In the genomic region with DNA sequence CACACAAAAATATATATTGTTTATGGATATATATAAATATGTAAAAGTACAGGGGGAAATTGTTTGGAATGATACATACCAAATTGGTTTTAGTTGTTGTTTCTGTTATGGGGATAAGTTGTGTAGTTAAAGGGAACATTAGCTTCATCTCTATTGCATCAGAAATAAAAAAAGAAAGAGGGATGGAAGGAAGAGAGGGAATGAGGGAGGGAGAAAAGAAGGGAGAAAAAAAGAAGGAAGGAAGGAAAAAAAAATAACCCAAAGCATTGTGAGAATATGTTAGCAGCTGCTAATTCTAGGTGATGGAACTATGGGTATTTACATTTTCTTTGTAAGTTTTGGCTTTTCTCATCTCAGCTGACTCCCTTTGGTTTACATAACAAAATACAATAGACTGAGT, we compare ENCODE assay signal across 19 cellular contexts. TPM values are rescaled to one million over a fixed set of nuclear protein-coding genes. Genes with fewer than 3 reads are reported as not detected.
DNase-seq lines count a peak whose midpoint lies in the region; ATAC-seq lines count a peak whose summit lies in the region.
"Had no signal": no experiment of that assay in that cellular context is flagged by ENCODE, and none has a peak within 500 bp of the region (broad histone marks: within the 10 kb centered on the region; RNA-seq: fewer than 3 reads in every experiment).

No MANE protein-coding gene starts in this region.

- H3K9ac ChIP-seq in HUES48 (ENCODE audit: low read depth, low read length) = no peak overlapping the region

- H3K4me1 Mint-ChIP-seq in activated CD8-positive, alpha-beta memory T cell treated with anti-CD3 and anti-CD28 coated beads, Interleukin-2, amount 10 ng/mL, durations not matched to agents 7 days and 5 days = peaks cover 71% of the 10 kb centered on the region
- H3K4me1 Mint-ChIP-seq in activated T-helper 2 cell treated with anti-CD3 and anti-CD28 coated beads, Interferon-gamma antibody, Interleukin-2, Interleukin-4, amounts not matched to agents 10 μg/mL and 5 μg/mL and 100 μg/mL, durations not matched to agents 14 hours and 24 hours and 36 hours (ENCODE audit: low read depth) = peaks cover 66% of the 10 kb centered on the region

- peaks cover 29% of the 10 kb centered on the region for H3K36me3 Mint-ChIP-seq in activated CD8-positive, alpha-beta memory T cell treated with anti-CD3 and anti-CD28 coated beads, Interleukin-2, amount 10 ng/mL, durations not matched to agents 7 days and 5 days
- H3K36me3 Mint-ChIP-seq in activated T-helper 2 cell treated with anti-CD3 and anti-CD28 coated beads, Interferon-gamma antibody, Interleukin-2, Interleukin-4, amounts not matched to agents 10 μg/mL and 5 μg/mL and 100 μg/mL, durations not matched to agents 14 hours and 24 hours and 36 hours (ENCODE audit: low read depth) = peaks cover 32% of the 10 kb centered on the region

- peaks cover 17% of the 10 kb centered on the region for H3K4me1 ChIP-seq in HUES48 (ENCODE audit: control insufficient read depth, insufficient read depth, low read length)

- CTCF ChIA-PET in activated CD8-positive, alpha-beta memory T cell treated with anti-CD3 and anti-CD28 coated beads, Interleukin-2, amount 10 ng/mL, durations not matched to agents 7 days and 5 days (lab: Charles Lee) = interaction anchor here (1.7 kb wide), 1 partner anchor 15 kb away, joined by 3 read pairs; no protein-coding TSS in a partner anchor

- peak overlapping the region; percentile 42 for H3K4me3 Mint-ChIP-seq in activated CD8-positive, alpha-beta memory T cell treated with anti-CD3 and anti-CD28 coated beads, Interleukin-2, amount 10 ng/mL, durations not matched to agents 7 days and 5 days
- peak overlapping the region; percentile 66 for H3K4me3 Mint-ChIP-seq in activated T-helper 2 cell treated with anti-CD3 and anti-CD28 coated beads, Interferon-gamma antibody, Interleukin-2, Interleukin-4, amounts not matched to agents 10 μg/mL and 5 μg/mL and 100 μg/mL, durations not matched to agents 14 hours and 24 hours and 36 hours (ENCODE audit: low read depth)

- H3K4me3 ChIP-seq in HUES48 (ENCODE audit: low read depth, low read length) = peak overlapping the region; percentile 5; the same call in 1 of the 2 replicates

- H3K9me3 Mint-ChIP-seq in activated CD8-positive, alpha-beta memory T cell treated with anti-CD3 and anti-CD28 coated beads, Interleukin-2, amount 10 ng/mL, durations not matched to agents 7 days and 5 days (ENCODE audit: low read depth) = no peaks in the 10 kb centered on the region
- no peaks in the 10 kb centered on the region for H3K9me3 Mint-ChIP-seq in activated T-helper 2 cell treated with anti-CD3 and anti-CD28 coated beads, Interferon-gamma antibody, Interleukin-2, Interleukin-4, amounts not matched to agents 10 μg/mL and 5 μg/mL and 100 μg/mL, durations not matched to agents 14 hours and 24 hours and 36 hours
- H3K9me3 Mint-ChIP-seq: CD4-positive, alpha-beta T cell had no signal

- ATAC-seq in activated CD8-positive, alpha-beta memory T cell treated with anti-CD3 and anti-CD28 coated beads, Interleukin-2, amount 10 ng/mL, durations not matched to agents 7 days and 5 days = no peak
- no peak for ATAC-seq in HG02981 (IDR thresholded peaks at IDR 0.05; ENCODE audit: unreplicated experiment)
- no peak for ATAC-seq in GM18867 (IDR thresholded peaks at IDR 0.05; ENCODE audit: unreplicated experiment)

- H3K27me3 ChIP-seq in HUES48 (ENCODE audit: control insufficient read depth, insufficient read depth, low read length) = no peaks in the 10 kb centered on the region

- H3K36me3 ChIP-seq in HUES48 (ENCODE audit: control insufficient read depth, insufficient read depth, low read length) = no peaks in the 10 kb centered on the region

- intact Hi-C loops in activated T-helper 2 cell treated with anti-CD3 and anti-CD28 coated beads, Interferon-gamma antibody, Interleukin-2, Interleukin-4, amounts not matched to agents 10 μg/mL and 5 μg/mL and 100 μg/mL, durations not matched to agents 14 hours and 24 hours and 36 hours (cut with micrococcal nuclease) = no loop called here

- H3K27ac ChIP-seq in HUES48 (ENCODE audit: low read depth, low read length) = no peak overlapping the region

- no peaks in the 10 kb centered on the region for H3K27me3 Mint-ChIP-seq in activated CD8-positive, alpha-beta memory T cell treated with anti-CD3 and anti-CD28 coated beads, Interleukin-2, amount 10 ng/mL, durations not matched to agents 7 days and 5 days
- H3K27me3 Mint-ChIP-seq in activated T-helper 2 cell treated with anti-CD3 and anti-CD28 coated beads, Interferon-gamma antibody, Interleukin-2, Interleukin-4, amounts not matched to agents 10 μg/mL and 5 μg/mL and 100 μg/mL, durations not matched to agents 14 hours and 24 hours and 36 hours (ENCODE audit: low read depth) = no peaks in the 10 kb centered on the region
- H3K27me3 Mint-ChIP-seq: CD4-positive, alpha-beta T cell had no signal

- peak overlapping the region; percentile 52 for H3K27ac Mint-ChIP-seq in activated CD8-positive, alpha-beta memory T cell treated with anti-CD3 and anti-CD28 coated beads, Interleukin-2, amount 10 ng/mL, durations not matched to agents 7 days and 5 days
- H3K27ac Mint-ChIP-seq in activated T-helper 2 cell treated with anti-CD3 and anti-CD28 coated beads, Interferon-gamma antibody, Interleukin-2, Interleukin-4, amounts not matched to agents 10 μg/mL and 5 μg/mL and 100 μg/mL, durations not matched to agents 14 hours and 24 hours and 36 hours = peak overlapping the region; percentile 60
- H3K27ac Mint-ChIP-seq: CD4-positive, alpha-beta T cell had no signal

- no peak for DNase-seq in activated CD8-positive, alpha-beta memory T cell treated with anti-CD3 and anti-CD28 coated beads, Interleukin-2, amount 10 ng/mL, durations not matched to agents 7 days and 5 days
- no peak for DNase-seq in activated CD8-positive, alpha-beta memory T cell treated with anti-CD3 and anti-CD28 coated beads for 24 hours
- DNase-seq in activated T-helper 2 cell treated with anti-CD3 and anti-CD28 coated beads, Interferon-gamma antibody, Interleukin-2, Interleukin-4, amounts not matched to agents 10 μg/mL and 5 μg/mL and 100 μg/mL, durations not matched to agents 14 hours and 24 hours and 36 hours (ENCODE audit: low spot score) = no peak
- no peak for DNase-seq in NCI-H526 treated with DMSO at 0.1 percent for 48 hours (lab: John Stamatoyannopoulos, UW)
- DNase-seq: AML-193; CD4-positive, alpha-beta T cell; DMS79 treated with DMSO at 0.1 percent for 48 hours; GDM1; MV-4-11; NCI-H1417 treated with DMSO at 0.1 percent for 48 hours; NCI-H2029; NCI-H2171 treated with DMSO at 0.1 percent for 48 hours; SHP77 treated with DMSO at 0.1 percent for 48 hours had no signal

- H3K9me3 ChIP-seq in HUES48 (ENCODE audit: control insufficient read depth, insufficient read depth, low read length) = no peaks in the 10 kb centered on the region

RNA-seq across cellular contexts. Expression of gene CCR8, which starts 1.3 kb away (rescaled TPM):
- total RNA-seq in activated CD8-positive, alpha-beta memory T cell treated with anti-CD3 and anti-CD28 coated beads, Interleukin-2, amount 10 ng/mL, durations not matched to agents 7 days and 5 days = 10 to 100 TPM in 1 of 2 experiments, 1 to 10 TPM in 1; 3.7 to 47.6 TPM
- total RNA-seq in activated T-helper 2 cell treated with anti-CD3 and anti-CD28 coated beads, Interferon-gamma antibody, Interleukin-2, Interleukin-4, amounts not matched to agents 10 μg/mL and 5 μg/mL and 100 μg/mL, durations not matched to agents 14 hours and 24 hours and 36 hours = 11.3 and 12.2 TPM in 2 replicates
- total RNA-seq: H4, LHCN-M2, NCI-H460 had no signal

RNA-seq across cellular contexts. Expression of gene CX3CR1, which starts 51.0 kb away (rescaled TPM):
- total RNA-seq in activated CD8-positive, alpha-beta memory T cell treated with anti-CD3 and anti-CD28 coated beads, Interleukin-2, amount 10 ng/mL, durations not matched to agents 7 days and 5 days = 1 to 10 TPM in 1 of 2 experiments, under 1 TPM in 1; 0.41 to 3.7 TPM
- 0.48 and 0.52 TPM in 2 replicates for total RNA-seq in activated T-helper 2 cell treated with anti-CD3 and anti-CD28 coated beads, Interferon-gamma antibody, Interleukin-2, Interleukin-4, amounts not matched to agents 10 μg/mL and 5 μg/mL and 100 μg/mL, durations not matched to agents 14 hours and 24 hours and 36 hours
- total RNA-seq: H4, LHCN-M2, NCI-H460 had no signal

RNA-seq across cellular contexts. Expression of gene SLC25A38, which starts 52.3 kb away (rescaled TPM):
- total RNA-seq in activated CD8-positive, alpha-beta memory T cell treated with anti-CD3 and anti-CD28 coated beads, Interleukin-2, amount 10 ng/mL, durations not matched to agents 7 days and 5 days = 10 to 100 TPM; 36.2 to 55.9 TPM
- 35.5 and 37.5 TPM in 2 replicates for total RNA-seq in activated T-helper 2 cell treated with anti-CD3 and anti-CD28 coated beads, Interferon-gamma antibody, Interleukin-2, Interleukin-4, amounts not matched to agents 10 μg/mL and 5 μg/mL and 100 μg/mL, durations not matched to agents 14 hours and 24 hours and 36 hours
